ENCODE assay signal across 28 cellular contexts in the genomic region with DNA sequence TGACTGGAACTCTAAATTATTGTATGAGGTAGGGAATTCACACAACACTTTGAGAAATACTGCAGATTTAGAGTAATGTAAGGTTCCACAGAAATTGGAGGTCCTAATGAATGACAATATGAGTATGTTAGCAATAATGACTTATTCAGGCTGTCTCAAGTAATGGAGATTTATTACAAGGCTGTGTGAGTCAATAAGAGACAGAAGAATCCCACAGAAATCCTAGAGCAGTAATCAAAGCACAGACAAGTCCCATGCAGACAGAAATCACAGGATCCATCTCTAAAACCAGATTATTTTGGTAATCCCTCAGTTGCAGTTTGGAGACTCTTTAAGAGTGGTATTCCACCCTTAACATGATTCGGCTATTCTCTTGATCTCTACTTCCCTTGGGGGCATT.
DNase-seq lines count a peak whose midpoint lies in the region; ATAC-seq and TF ChIP-seq lines count a peak whose summit lies in the region.
"Had no signal": no experiment of that assay in that cellular context is flagged by ENCODE, and none has a peak within 500 bp of the region (broad histone marks: within the 10 kb centered on the region; RNA-seq: fewer than 3 reads in every experiment).

No MANE protein-coding gene starts in this region.

- BruUV-seq in Calu3 (replicated peaks; lab: Mats Ljungman, UMichigan) (no TSS peak), PC-3 (replicated peaks; lab: Mats Ljungman, UMichigan) (TSS peak; percentile 94)

- no peaks in the 10 kb centered on the region for H3K27me3 Mint-ChIP-seq in Calu3 (ENCODE audit: unreplicated experiment)
- no peaks in the 10 kb centered on the region for H3K27me3 Mint-ChIP-seq in activated naive CD8-positive, alpha-beta T cell treated with anti-CD3 and anti-CD28 coated beads, Interleukin-2, amount 50 U/mL, for 24 hours

- H3K9me3 Mint-ChIP-seq in Calu3 (ENCODE audit: low read depth, unreplicated experiment): no peaks in the 10 kb centered on the region
- no peaks in the 10 kb centered on the region for H3K9me3 Mint-ChIP-seq in activated naive CD8-positive, alpha-beta T cell treated with anti-CD3 and anti-CD28 coated beads, Interleukin-2, amount 50 U/mL, for 24 hours
- H3K9me3 Mint-ChIP-seq: activated T-cell treated with anti-CD3 and anti-CD28 coated beads, Interleukin-2, amount 50 U/mL, for 24 hours; nephron had no signal

- POLR2A ChIA-PET in PC-3 (lab: Charles Lee; ENCODE audit: unreplicated experiment): no interaction called here

- peak overlapping the region; percentile 92 for H3K27ac Mint-ChIP-seq in Calu3 (ENCODE audit: unreplicated experiment)
- H3K27ac Mint-ChIP-seq in activated naive CD8-positive, alpha-beta T cell treated with anti-CD3 and anti-CD28 coated beads, Interleukin-2, amount 50 U/mL, for 24 hours: no peak overlapping the region
- H3K27ac Mint-ChIP-seq: activated naive CD8-positive, alpha-beta T cell treated with anti-CD3 and anti-CD28 coated beads for 36 hours; activated T-cell treated with anti-CD3 and anti-CD28 coated beads, Interleukin-2, amount 50 U/mL, for 24 hours; nephron had no signal

- H3K36me3 Mint-ChIP-seq in Calu3 (ENCODE audit: insufficient read depth, unreplicated experiment): no peaks in the 10 kb centered on the region
- no peaks in the 10 kb centered on the region for H3K36me3 Mint-ChIP-seq in activated naive CD8-positive, alpha-beta T cell treated with anti-CD3 and anti-CD28 coated beads, Interleukin-2, amount 50 U/mL, for 24 hours (ENCODE audit: low read depth)
- H3K36me3 Mint-ChIP-seq: activated naive CD8-positive, alpha-beta T cell treated with anti-CD3 and anti-CD28 coated beads for 36 hours had no signal

- H3K79me2 ChIP-seq in PC-3 (ENCODE audit: low read length) (no peaks in the 10 kb centered on the region), parathyroid adenoma (no peaks in the 10 kb centered on the region)
- H3K79me2 ChIP-seq: hepatocyte had no signal

- H3K27ac ChIP-seq in PC-3 (ENCODE audit: low read length): peak overlapping the region; percentile 94
- peak overlapping the region; percentile 57 to 82 for H3K27ac ChIP-seq in esophagus (ENCODE audit: low read depth in 2 of 2, low read length in 1 of 2)
- no peak overlapping the region for H3K27ac ChIP-seq in parathyroid adenoma
- H3K27ac ChIP-seq: BLaER1 treated with 17β-estradiol and CSF1 and Interleukin-3, amounts not matched to agents 10 nM and 100 nM; gastroesophageal sphincter; hepatocyte; suprapubic skin had no signal

- H4K20me1 ChIP-seq in PC-3 (ENCODE audit: low read length): no peaks in the 10 kb centered on the region
- H4K20me1 ChIP-seq: BLaER1 treated with 17β-estradiol and CSF1 and Interleukin-3, amounts not matched to agents 10 nM and 100 nM had no signal

- H2AFZ ChIP-seq in PC-3 (ENCODE audit: low read length) (peak overlapping the region; percentile 72), parathyroid adenoma (peak overlapping the region; percentile 35)
- H2AFZ ChIP-seq: hepatocyte had no signal

- peak overlapping the region; percentile 46 for H3K4me3 Mint-ChIP-seq in Calu3 (ENCODE audit: low read depth, unreplicated experiment)
- no peak overlapping the region for H3K4me3 Mint-ChIP-seq in activated naive CD8-positive, alpha-beta T cell treated with anti-CD3 and anti-CD28 coated beads, Interleukin-2, amount 50 U/mL, for 24 hours
- H3K4me3 Mint-ChIP-seq: activated naive CD8-positive, alpha-beta T cell treated with anti-CD3 and anti-CD28 coated beads for 36 hours; activated T-cell treated with anti-CD3 and anti-CD28 coated beads, Interleukin-2, amount 50 U/mL, for 24 hours; nephron had no signal

- H3K36me3 ChIP-seq in PC-3 (ENCODE audit: low read depth, low read length) (no peaks in the 10 kb centered on the region), esophagus (ENCODE audit: control insufficient read depth in 2 of 2, insufficient read depth in 2 of 2, low read length in 1 of 2) (no peaks in the 10 kb centered on the region), parathyroid adenoma (ENCODE audit: control insufficient read depth, insufficient read depth, low read length) (no peaks in the 10 kb centered on the region)
- H3K36me3 ChIP-seq: BLaER1 treated with 17β-estradiol and CSF1 and Interleukin-3, amounts not matched to agents 10 nM and 100 nM; gastroesophageal sphincter; HAP-1; suprapubic skin had no signal

- H3K4me1 ChIP-seq in PC-3 (ENCODE audit: insufficient read depth, low read length): peaks cover 30% of the 10 kb centered on the region
- H3K4me1 ChIP-seq in esophagus (ENCODE audit: control insufficient read depth in 2 of 2, insufficient read depth in 2 of 2, low read length in 1 of 2): no peaks in the 10 kb centered on the region
- no peaks in the 10 kb centered on the region for H3K4me1 ChIP-seq in parathyroid adenoma
- H3K4me1 ChIP-seq: gastroesophageal sphincter, HAP-1 had no signal

- no peaks in the 10 kb centered on the region for H3K9me3 ChIP-seq in PC-3 (ENCODE audit: low read length)
- no peaks in the 10 kb centered on the region for H3K9me3 ChIP-seq in esophagus (ENCODE audit: control insufficient read depth in 2 of 2, insufficient read depth in 1 of 2, low read depth in 1 of 2, low read length in 1 of 2)
- H3K9me3 ChIP-seq in parathyroid adenoma (ENCODE audit: control insufficient read depth, low read length): no peaks in the 10 kb centered on the region
- H3K9me3 ChIP-seq: gastroesophageal sphincter, HAP-1, SK-N-SH, suprapubic skin had no signal

- no peaks in the 10 kb centered on the region for H3F3A ChIP-seq in PC-3 (ENCODE audit: low read length, unreplicated experiment)

- H3K4me2 ChIP-seq in PC-3 (ENCODE audit: low read length): peak overlapping the region; percentile 78
- H3K4me2 ChIP-seq in parathyroid adenoma (ENCODE audit: low read length): no peak overlapping the region
- H3K4me2 ChIP-seq: BLaER1 treated with 17β-estradiol and CSF1 and Interleukin-3, amounts not matched to agents 10 nM and 100 nM; hepatocyte; SK-N-SH had no signal

- DNase-seq in Calu3 (no peak), PC-3 (peak; percentile 55), NCI-H1436 (lab: John Stamatoyannopoulos, UW) (no peak), COLO829 (ENCODE audit: low spot score) (no peak)
- DNase-seq in activated naive CD8-positive, alpha-beta T cell treated with anti-CD3 and anti-CD28 coated beads, Interleukin-2, amount 50 U/mL, for 24 hours: no peak
- DNase-seq: activated CD4-positive, CD25-positive, alpha-beta regulatory T cell; activated gamma-delta T cell; activated naive CD8-positive, alpha-beta T cell treated with anti-CD3 and anti-CD28 coated beads for 36 hours; activated T-cell treated with anti-CD3 and anti-CD28 coated beads, Interleukin-2, amount 50 U/mL, for 24 hours; aorta; cortex of kidney; DMS53; effector memory CD4-positive, alpha-beta T cell; mucosa of descending colon; NCI-H748 treated with DMSO at 0.1 percent for 48 hours; retina; SK-N-SH; stimulated activated naive CD4-positive, alpha-beta T cell treated with Interleukin-2 at 50 U/mL for 16 hours had no signal

- H3K9ac ChIP-seq in PC-3 (ENCODE audit: low read length): peak overlapping the region; percentile 68
- H3K9ac ChIP-seq in parathyroid adenoma: no peak overlapping the region
- H3K9ac ChIP-seq: BLaER1 treated with 17β-estradiol and CSF1 and Interleukin-3, amounts not matched to agents 10 nM and 100 nM; SK-N-SH had no signal

- 49 to 50% methylated on average over 1 of the region's 1 CpG for WGBS in esophagus, 2 donors

- H3K27me3 ChIP-seq in PC-3 (ENCODE audit: low read length) (no peaks in the 10 kb centered on the region), esophagus (ENCODE audit: control insufficient read depth in 1 of 2, insufficient read depth in 2 of 2, low read length in 2 of 2) (no peaks in the 10 kb centered on the region), parathyroid adenoma (ENCODE audit: control insufficient read depth, insufficient read depth, low read length) (no peaks in the 10 kb centered on the region)
- H3K27me3 ChIP-seq: BLaER1 treated with 17β-estradiol and CSF1 and Interleukin-3, amounts not matched to agents 10 nM and 100 nM; gastroesophageal sphincter; hepatocyte; suprapubic skin had no signal

- ATAC-seq in PC-3: peak; percentile 65
- no peak for ATAC-seq in activated naive CD8-positive, alpha-beta T cell treated with anti-CD3 and anti-CD28 coated beads, Interleukin-2, amount 50 U/mL, for 24 hours
- ATAC-seq: gastroesophageal sphincter, mucosa of descending colon had no signal

- intact Hi-C loops in Calu3 (cut with micrococcal nuclease; ENCODE audit: unreplicated experiment): no loop called here
- intact Hi-C loops in PC-3 (cut with micrococcal nuclease): no loop called here

- H3K9me2 ChIP-seq in PC-3 (replicated peaks; ENCODE audit: low read length): no peaks in the 10 kb centered on the region
- H3K9me2 ChIP-seq: SK-N-SH had no signal

- peaks cover 20% of the 10 kb centered on the region for H3K4me1 Mint-ChIP-seq in Calu3 (ENCODE audit: low read depth, unreplicated experiment)
- H3K4me1 Mint-ChIP-seq in activated naive CD8-positive, alpha-beta T cell treated with anti-CD3 and anti-CD28 coated beads, Interleukin-2, amount 50 U/mL, for 24 hours: no peaks in the 10 kb centered on the region
- H3K4me1 Mint-ChIP-seq: activated naive CD8-positive, alpha-beta T cell treated with anti-CD3 and anti-CD28 coated beads for 36 hours; nephron had no signal

- H3K4me3 ChIP-seq in PC-3 (ENCODE audit: low read length): peak overlapping the region; percentile 33; the same call in 1 of the 2 replicates
- no peak overlapping the region for H3K4me3 ChIP-seq in esophagus (ENCODE audit: low read depth in 1 of 2, low read length in 2 of 2)
- H3K4me3 ChIP-seq in parathyroid adenoma (ENCODE audit: low read depth, low read length): no peak overlapping the region
- H3K4me3 ChIP-seq: BLaER1 treated with 17β-estradiol and CSF1 and Interleukin-3, amounts not matched to agents 10 nM and 100 nM; gastroesophageal sphincter; HAP-1; hepatocyte; lung; mucosa of descending colon; skin epidermis; suprapubic skin had no signal

- no peak for TF ChIP-seq CTCF in Calu3 (IDR thresholded peaks at IDR 0.05; ENCODE audit: unreplicated experiment)
- no peak for TF ChIP-seq CTCF in PC-3 (conservative IDR thresholded peaks at IDR 0.05; ENCODE audit: low read depth, low read length)
- TF ChIP-seq CTCF in parathyroid adenoma (IDR thresholded peaks at IDR 0.05): no peak

- CTCF ChIA-PET in Calu3 (lab: Charles Lee) (no interaction called here), PC-3 (lab: Charles Lee) (no interaction called here)
